19 cellular contexts compared by ENCODE assay signal in the genomic region with DNA sequence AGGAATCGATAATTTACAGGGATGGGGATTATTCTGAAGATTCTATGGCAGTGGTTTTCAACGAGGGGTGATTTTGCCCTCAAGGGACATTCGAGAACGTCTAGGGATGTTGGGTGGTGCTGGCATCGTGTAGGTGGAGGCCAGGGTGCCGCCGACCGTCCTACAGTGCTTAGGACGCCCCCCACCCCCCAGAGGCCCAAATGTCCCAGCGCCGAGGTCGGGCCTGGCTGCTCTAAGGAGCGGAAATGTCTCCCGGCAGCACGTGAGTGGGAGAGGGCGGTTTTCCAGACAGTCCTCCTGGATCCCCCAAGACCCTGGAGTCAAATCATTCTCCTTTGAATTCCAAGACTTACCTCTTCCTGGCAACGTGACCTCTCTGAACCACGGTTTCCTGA.
"Had no signal": no experiment of that assay in that cellular context is flagged by ENCODE, and none has a peak within 500 bp of the region (broad histone marks: within the 10 kb centered on the region; RNA-seq: fewer than 3 reads in every experiment).

No MANE protein-coding gene starts in this region.

- H3K4me3 ChIP-seq: heart left ventricle, mucosa of descending colon, pancreas, prostate gland, right lobe of liver, testis, tibial nerve, upper lobe of right lung, vagina had no signal

- H3K36me3 Mint-ChIP-seq: naive thymus-derived CD8-positive, alpha-beta T cell; stimulated activated naive B cell treated with anti-CD40 and anti-IgM and Interleukin-4, amounts not matched to agents 10 μg/mL and 1 μg/mL and 100 μg/mL, for 72 hours had no signal

- H3K9me3 Mint-ChIP-seq: stimulated activated naive CD8-positive, alpha-beta T cell treated with anti-CD3 and anti-CD28 coated beads, Interleukin-15, amount 100 ng/mL, for 72 hours had no signal

- H3K9me3 ChIP-seq: heart left ventricle, mucosa of descending colon, pancreas, prostate gland, right lobe of liver, testis, tibial nerve, upper lobe of right lung, vagina had no signal

- H3K27ac ChIP-seq: heart left ventricle, pancreas, prostate gland, right lobe of liver, testis, tibial nerve, upper lobe of right lung, vagina had no signal

- H3K4me3 Mint-ChIP-seq: naive thymus-derived CD8-positive, alpha-beta T cell; stimulated activated naive B cell treated with anti-CD40 and anti-IgM and Interleukin-4, amounts not matched to agents 10 μg/mL and 1 μg/mL and 100 μg/mL, for 72 hours; stimulated activated naive CD8-positive, alpha-beta T cell treated with anti-CD3 and anti-CD28 coated beads, Interleukin-15, amount 100 ng/mL, for 72 hours had no signal

- H3K36me3 ChIP-seq: heart left ventricle, pancreas, prostate gland, right lobe of liver, tibial nerve, upper lobe of right lung, vagina had no signal

- DNase-seq: effector memory CD4-positive, alpha-beta T cell; heart left ventricle; hippocampal formation; kidney glomerular epithelial cell; mucosa of descending colon; naive thymus-derived CD8-positive, alpha-beta T cell; occipital lobe; pancreas; right lobe of liver; stimulated activated CD4-positive, alpha-beta T cell treated with anti-CD3 and anti-CD28 coated beads, Interleukin-2, amount 100 ng/mL, for 24 hours; stimulated activated CD4-positive, alpha-beta T cell treated with anti-CD3 and anti-CD28 coated beads, Interleukin-4, amount 100 ng/mL, for 4 hours; stimulated activated naive B cell treated with anti-CD40 and anti-IgM and Interleukin-4, amounts not matched to agents 10 μg/mL and 1 μg/mL and 100 μg/mL, for 72 hours; stimulated activated naive CD8-positive, alpha-beta T cell treated with anti-CD3 and anti-CD28 coated beads, Interleukin-15, amount 100 ng/mL, for 72 hours; testis; upper lobe of right lung had no signal

- H3K4me1 Mint-ChIP-seq: stimulated activated naive B cell treated with anti-CD40 and anti-IgM and Interleukin-4, amounts not matched to agents 10 μg/mL and 1 μg/mL and 100 μg/mL, for 72 hours; stimulated activated naive CD8-positive, alpha-beta T cell treated with anti-CD3 and anti-CD28 coated beads, Interleukin-15, amount 100 ng/mL, for 72 hours had no signal

- H3K4me1 ChIP-seq: heart left ventricle, pancreas, prostate gland, right lobe of liver, testis, tibial nerve, upper lobe of right lung, vagina had no signal

- H3K27me3 ChIP-seq: right lobe of liver, testis, tibial nerve, vagina had no signal

- ATAC-seq: esophagus mucosa; heart left ventricle; mucosa of descending colon; naive thymus-derived CD8-positive, alpha-beta T cell; pancreas; right lobe of liver; stimulated activated naive B cell treated with anti-CD40 and anti-IgM and Interleukin-4, amounts not matched to agents 10 μg/mL and 1 μg/mL and 100 μg/mL, for 72 hours; stimulated activated naive CD8-positive, alpha-beta T cell treated with anti-CD3 and anti-CD28 coated beads, Interleukin-15, amount 100 ng/mL, for 72 hours; upper lobe of right lung had no signal

- H3K27ac Mint-ChIP-seq: naive thymus-derived CD8-positive, alpha-beta T cell; stimulated activated naive B cell treated with anti-CD40 and anti-IgM and Interleukin-4, amounts not matched to agents 10 μg/mL and 1 μg/mL and 100 μg/mL, for 72 hours; stimulated activated naive CD8-positive, alpha-beta T cell treated with anti-CD3 and anti-CD28 coated beads, Interleukin-15, amount 100 ng/mL, for 72 hours had no signal
